ENCODE assay signal across 13 cellular contexts in genomic region chrX:134717698-134718328, GRCh38. TPM values are rescaled to one million over a fixed set of nuclear protein-coding genes. Genes with fewer than 3 reads are reported as not detected.
DNase-seq lines count a peak whose midpoint lies in the region; ATAC-seq and TF ChIP-seq lines count a peak whose summit lies in the region.
"Had no signal": no experiment of that assay in that cellular context is flagged by ENCODE, and none has a peak within 500 bp of the region (broad histone marks: within the 10 kb centered on the region; RNA-seq: fewer than 3 reads in every experiment).

No MANE protein-coding gene starts in this region.

- peak overlapping the region; percentile 48 for H3K27ac ChIP-seq in PC-9
- peak overlapping the region in 1 of 2 donors; percentile 62 for H3K27ac ChIP-seq in uterus

- intact Hi-C loops in PC-9 (cut with micrococcal nuclease; ENCODE audit: unreplicated experiment): loop anchor here (1.0 to 2.0 kb wide), 3 partner anchors 48 to 205 kb away; no protein-coding TSS in a partner anchor
- intact Hi-C loops in uterus (cut with DNase I; ENCODE audit: low total_unique reads): no loop called here

- BruUV-seq in PC-9 (replicated peaks; lab: Mats Ljungman, UMichigan): TSS peak; percentile 79

- H3K9me2 ChIP-seq in PC-9 (ENCODE audit: insufficient read depth): no peaks in the 10 kb centered on the region

- peak overlapping the region; percentile 37 for H3K4me2 ChIP-seq in PC-9

- DNase-seq in activated T-cell treated with anti-CD3 and anti-CD28 coated beads, Interleukin-2, amount 50 U/mL, for 72 hours: peak in 1 of 2 donors; percentile 2
- DNase-seq in activated T-cell treated with anti-CD3 and anti-CD28 coated beads, Interleukin-2, amount 50 U/mL, for 48 hours: no peak
- DNase-seq in PC-9 (no peak), fibroblast of the aortic adventitia (ENCODE audit: low read depth) (peak; percentile 60), mesenteric fat pad (ENCODE audit: low spot score) (no peak), uterus (no peak), SK-N-DZ (ENCODE audit: low spot score) (no peak)
- DNase-seq in stimulated activated naive B cell treated with anti-CD40 and anti-IgM and Interleukin-4, amounts not matched to agents 10 μg/mL and 1 μg/mL and 100 μg/mL, for 72 hours: no peak
- DNase-seq: activated naive CD4-positive, alpha-beta T cell; NCI-H2107 had no signal

- POLR2A ChIA-PET in PC-9 (lab: Charles Lee; ENCODE audit: unreplicated experiment): interaction anchor here (0.6 kb wide), 1 partner anchor 72 kb away, joined by 3 read pairs; no protein-coding TSS in a partner anchor

- H3K9me3 Mint-ChIP-seq in activated T-cell treated with anti-CD3 and anti-CD28 coated beads, Interleukin-2, amount 50 U/mL, for 72 hours: no peaks in the 10 kb centered on the region
- H3K9me3 Mint-ChIP-seq in stimulated activated naive B cell treated with anti-CD40 and anti-IgM and Interleukin-4, amounts not matched to agents 10 μg/mL and 1 μg/mL and 100 μg/mL, for 72 hours: peaks cover 1 to 3% of the 10 kb centered on the region in 2 donors

- H3K36me3 Mint-ChIP-seq in activated T-cell treated with anti-CD3 and anti-CD28 coated beads, Interleukin-2, amount 50 U/mL, for 72 hours (ENCODE audit: insufficient read depth in 2 of 2): no peaks in the 10 kb centered on the region
- H3K36me3 Mint-ChIP-seq in stimulated activated naive B cell treated with anti-CD40 and anti-IgM and Interleukin-4, amounts not matched to agents 10 μg/mL and 1 μg/mL and 100 μg/mL, for 72 hours: no peaks in the 10 kb centered on the region

- H2AFZ ChIP-seq in PC-9: no peak overlapping the region

- H3K4me1 ChIP-seq in PC-9 (replicated peaks; ENCODE audit: insufficient read depth) (peaks cover 26% of the 10 kb centered on the region), uterus (no peaks in the 10 kb centered on the region)

- no peak for TF ChIP-seq CTCF in PC-9 (conservative IDR thresholded peaks at IDR 0.05)
- no peak for TF ChIP-seq CTCF in fibroblast of the aortic adventitia (IDR thresholded peaks at IDR 0.05; ENCODE audit: insufficient read depth, low read length)
- TF ChIP-seq CTCF in uterus (IDR thresholded peaks at IDR 0.05): no peak

- peaks cover 24% of the 10 kb centered on the region for H3F3A ChIP-seq in PC-9 (ENCODE audit: insufficient read depth, low read depth)

- H3K4me1 Mint-ChIP-seq in activated T-cell treated with anti-CD3 and anti-CD28 coated beads, Interleukin-2, amount 50 U/mL, for 72 hours (ENCODE audit: low read depth): peaks cover 21% of the 10 kb centered on the region
- no peaks in the 10 kb centered on the region for H3K4me1 Mint-ChIP-seq in stimulated activated naive B cell treated with anti-CD40 and anti-IgM and Interleukin-4, amounts not matched to agents 10 μg/mL and 1 μg/mL and 100 μg/mL, for 72 hours

- H3K4me3 ChIP-seq in PC-9: no peak overlapping the region
- H3K4me3 ChIP-seq in fibroblast of the aortic adventitia (ENCODE audit: low read depth, low read length): no peak overlapping the region
- H3K4me3 ChIP-seq in uterus: no peak overlapping the region

- no peak for TF ChIP-seq POLR2A in uterus (IDR thresholded peaks at IDR 0.05)

- peaks cover 26% of the 10 kb centered on the region for H3K27me3 Mint-ChIP-seq in activated T-cell treated with anti-CD3 and anti-CD28 coated beads, Interleukin-2, amount 50 U/mL, for 72 hours (ENCODE audit: low read depth)
- peaks cover 0 to 9% of the 10 kb centered on the region in 2 donors for H3K27me3 Mint-ChIP-seq in stimulated activated naive B cell treated with anti-CD40 and anti-IgM and Interleukin-4, amounts not matched to agents 10 μg/mL and 1 μg/mL and 100 μg/mL, for 72 hours

- no peak overlapping the region for H3K4me3 Mint-ChIP-seq in activated T-cell treated with anti-CD3 and anti-CD28 coated beads, Interleukin-2, amount 50 U/mL, for 72 hours
- H3K4me3 Mint-ChIP-seq in stimulated activated naive B cell treated with anti-CD40 and anti-IgM and Interleukin-4, amounts not matched to agents 10 μg/mL and 1 μg/mL and 100 μg/mL, for 72 hours: no peak overlapping the region

- H3K9me3 ChIP-seq in PC-9 (ENCODE audit: insufficient read depth, low read depth) (no peaks in the 10 kb centered on the region), uterus (no peaks in the 10 kb centered on the region)

- CTCF ChIA-PET in PC-9 (lab: Charles Lee): no interaction called here

- no peaks in the 10 kb centered on the region for H3K36me3 ChIP-seq in PC-9 (ENCODE audit: low read depth)
- no peaks in the 10 kb centered on the region for H3K36me3 ChIP-seq in uterus

- H3K27ac Mint-ChIP-seq in activated T-cell treated with anti-CD3 and anti-CD28 coated beads, Interleukin-2, amount 50 U/mL, for 72 hours: no peak overlapping the region
- no peak overlapping the region for H3K27ac Mint-ChIP-seq in stimulated activated naive B cell treated with anti-CD40 and anti-IgM and Interleukin-4, amounts not matched to agents 10 μg/mL and 1 μg/mL and 100 μg/mL, for 72 hours

- no peaks in the 10 kb centered on the region for H4K20me1 ChIP-seq in PC-9 (ENCODE audit: insufficient read depth)

- no peaks in the 10 kb centered on the region for H3K27me3 ChIP-seq in PC-9 (ENCODE audit: insufficient read depth, low read depth)
- H3K27me3 ChIP-seq in uterus: no peaks in the 10 kb centered on the region

- no peaks in the 10 kb centered on the region for H3K79me2 ChIP-seq in PC-9 (ENCODE audit: low read depth)

- ATAC-seq in activated T-cell treated with anti-CD3 and anti-CD28 coated beads, Interleukin-2, amount 50 U/mL, for 72 hours (replicated peaks in 1 of 2): peak; percentile 71 to 82
- peak; percentile 54 to 62 for ATAC-seq in stimulated activated naive B cell treated with anti-CD40 and anti-IgM and Interleukin-4, amounts not matched to agents 10 μg/mL and 1 μg/mL and 100 μg/mL, for 72 hours (replicated peaks)

RNA-seq across cellular contexts. Expression of gene PLAC1, which starts 59.5 kb away (rescaled TPM):
- total RNA-seq in activated T-cell treated with anti-CD3 and anti-CD28 coated beads, Interleukin-2, amount 50 U/mL, for 72 hours: 1 to 10 TPM; 1.1 to 1.3 TPM
- 0.58 and 2.1 TPM in 2 replicates for total RNA-seq in PC-9 (2021)
- 0.09 TPM in 1 of 2 replicates, not detected in the other for total RNA-seq in fibroblast of the aortic adventitia (ENCODE audit: low replicate concordance)
- total RNA-seq in mesenteric fat pad: not detected
- total RNA-seq in uterus: 1 to 10 TPM in 1 of 4 donors, not detected in 3; 1.9 TPM
- polyA plus RNA-seq in SK-N-DZ (2014; cell fraction: cytosol; rRNA removed): 4.8 and 6.7 TPM in 2 replicates
- 1.0 and 2.4 TPM in 2 replicates for polyA plus RNA-seq in SK-N-DZ (2014; cell fraction: nucleus; rRNA removed)
- total RNA-seq: glomerular endothelial cell, lung microvascular endothelial cell, Right ventricle myocardium superior had no signal
